19 cellular contexts compared by ENCODE assay signal in the genomic region with DNA sequence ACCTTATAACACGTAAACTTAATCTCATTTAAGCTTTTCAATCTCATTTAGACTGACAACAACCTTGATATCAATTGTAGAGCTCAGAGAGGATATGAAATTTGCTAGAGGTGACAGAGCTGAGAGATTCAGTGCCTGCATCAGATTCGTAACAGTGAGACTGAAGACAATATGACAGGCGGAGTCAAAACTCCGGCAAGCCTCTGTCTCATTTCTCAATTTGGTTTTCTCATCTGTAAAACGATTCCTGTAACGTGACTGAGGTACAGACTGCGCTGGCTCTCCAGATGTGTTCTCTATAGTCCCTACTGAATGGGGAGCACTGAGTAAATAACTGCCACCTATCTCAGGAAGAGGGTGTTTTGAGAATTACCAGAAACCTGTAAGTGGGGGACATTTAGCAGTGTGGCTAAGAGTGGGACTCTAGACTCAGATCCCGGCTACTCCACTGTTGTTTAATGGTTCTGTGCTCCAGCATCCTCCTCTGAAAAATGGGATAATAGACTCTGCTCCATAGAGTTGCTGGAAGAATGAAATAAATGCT. TPM values are rescaled to one million over a fixed set of nuclear protein-coding genes. Genes with fewer than 3 reads are reported as not detected.
DNase-seq lines count a peak whose midpoint lies in the region; ATAC-seq and TF ChIP-seq lines count a peak whose summit lies in the region.
"Had no signal": no experiment of that assay in that cellular context is flagged by ENCODE, and none has a peak within 500 bp of the region (broad histone marks: within the 10 kb centered on the region; RNA-seq: fewer than 3 reads in every experiment).

No MANE protein-coding gene starts in this region.

- peaks cover 0 to 1% (median 0%) of the 10 kb centered on the region in 5 donors for H3K9me3 Mint-ChIP-seq in CD8-positive, alpha-beta memory T cell
- H3K9me3 Mint-ChIP-seq in activated T-helper 17 cell treated with anti-CD3 and anti-CD28 coated beads, Interleukin-2, amount 50 U/mL, for 72 hours = no peaks in the 10 kb centered on the region
- H3K9me3 Mint-ChIP-seq in neural progenitor cell = no peaks in the 10 kb centered on the region

- no peak overlapping the region for H3K9ac ChIP-seq in neural progenitor cell

- DNase-seq in CD8-positive, alpha-beta memory T cell = no peak
- peak; percentile 16 for DNase-seq in GM12865 (ENCODE audit: low read depth)
- no peak for DNase-seq in neural progenitor cell (ENCODE audit: low spot score)
- DNase-seq in SW 1271 (lab: John Stamatoyannopoulos, UW) = no peak
- DNase-seq in NCI-H446 (lab: John Stamatoyannopoulos, UW) = no peak
- DNase-seq: ACHN, AML-193, DMS79 treated with DMSO at 0.1 percent for 48 hours, H9, NCI-H1105, NCI-H1694, NCI-H2081 treated with DMSO at 0.1 percent for 48 hours, Right ventricle myocardium superior had no signal

- peaks cover 45% of the 10 kb centered on the region for H3K4me1 ChIP-seq in CD8-positive, alpha-beta memory T cell (ENCODE audit: insufficient read depth, low read length)
- H3K4me1 ChIP-seq in neural progenitor cell = peaks cover 25% of the 10 kb centered on the region

- no peak overlapping the region for H2AFZ ChIP-seq in neural progenitor cell (replicated peaks)

- peak; percentile 5 for ATAC-seq in activated T-helper 17 cell treated with anti-CD3 and anti-CD28 coated beads, Interleukin-2, amount 50 U/mL, for 72 hours (replicated peaks)
- no peak for ATAC-seq in HG03342 (IDR thresholded peaks at IDR 0.05; ENCODE audit: unreplicated experiment)

- H3K4me3 ChIP-seq in CD8-positive, alpha-beta memory T cell (ENCODE audit: low read length) = no peak overlapping the region
- H3K4me3 ChIP-seq in GM12865 (ENCODE audit: low read depth, low read length) = no peak overlapping the region
- no peak overlapping the region for H3K4me3 ChIP-seq in neural progenitor cell

- H3K27me3 ChIP-seq in CD8-positive, alpha-beta memory T cell (ENCODE audit: insufficient read depth, low read length, poor library complexity, severe bottlenecking) = peaks cover 79% of the 10 kb centered on the region
- H3K27me3 ChIP-seq in neural progenitor cell = peaks cover 100% of the 10 kb centered on the region

- H3K27me3 Mint-ChIP-seq in CD8-positive, alpha-beta memory T cell = peaks cover 74 to 82% of the 10 kb centered on the region in 2 donors
- H3K27me3 Mint-ChIP-seq in activated T-helper 17 cell treated with anti-CD3 and anti-CD28 coated beads, Interleukin-2, amount 50 U/mL, for 72 hours = peaks cover 60% of the 10 kb centered on the region
- H3K27me3 Mint-ChIP-seq in neural progenitor cell (ENCODE audit: insufficient read depth, low read depth) = peaks cover 71% of the 10 kb centered on the region

- H3K9me3 ChIP-seq in CD8-positive, alpha-beta memory T cell (ENCODE audit: low read length) = no peaks in the 10 kb centered on the region
- no peaks in the 10 kb centered on the region for H3K9me3 ChIP-seq in neural progenitor cell (ENCODE audit: low read depth)

- no peaks in the 10 kb centered on the region for H3K36me3 Mint-ChIP-seq in CD8-positive, alpha-beta memory T cell
- peaks cover 14% of the 10 kb centered on the region for H3K36me3 Mint-ChIP-seq in activated T-helper 17 cell treated with anti-CD3 and anti-CD28 coated beads, Interleukin-2, amount 50 U/mL, for 72 hours (ENCODE audit: low read depth)
- no peaks in the 10 kb centered on the region for H3K36me3 Mint-ChIP-seq in neural progenitor cell

- CTCF ChIA-PET in CD8-positive, alpha-beta memory T cell (lab: Charles Lee) = no interaction called here

- H3K4me3 Mint-ChIP-seq in CD8-positive, alpha-beta memory T cell = peak overlapping the region in 4 of 7 donors; percentile 3 to 94 (median 86)
- no peak overlapping the region for H3K4me3 Mint-ChIP-seq in activated T-helper 17 cell treated with anti-CD3 and anti-CD28 coated beads, Interleukin-2, amount 50 U/mL, for 72 hours
- peak overlapping the region; percentile 62 for H3K4me3 Mint-ChIP-seq in neural progenitor cell

- no peaks in the 10 kb centered on the region for H3K79me2 ChIP-seq in neural progenitor cell (ENCODE audit: low read depth)

- peaks cover 42% of the 10 kb centered on the region for H3F3A ChIP-seq in neural progenitor cell (ENCODE audit: low read depth)

- peaks cover 68% of the 10 kb centered on the region for H4K20me1 ChIP-seq in neural progenitor cell (ENCODE audit: low read depth)

- POLR2A ChIA-PET in CD8-positive, alpha-beta memory T cell (lab: Charles Lee) = interaction anchor here (0.6 kb wide), 1 partner anchor 12 kb away, joined by 5 read pairs; no protein-coding TSS in a partner anchor

- no peak overlapping the region for H3K4me2 ChIP-seq in neural progenitor cell

- H3K4me1 Mint-ChIP-seq in CD8-positive, alpha-beta memory T cell = peaks cover 36 to 56% (median 37%) of the 10 kb centered on the region in 3 donors
- H3K4me1 Mint-ChIP-seq in activated T-helper 17 cell treated with anti-CD3 and anti-CD28 coated beads, Interleukin-2, amount 50 U/mL, for 72 hours = peaks cover 6% of the 10 kb centered on the region
- H3K4me1 Mint-ChIP-seq in neural progenitor cell = peaks cover 41% of the 10 kb centered on the region

- no peak overlapping the region for H3K27ac ChIP-seq in CD8-positive, alpha-beta memory T cell (ENCODE audit: low read depth, low read length)
- no peak overlapping the region for H3K27ac ChIP-seq in neural progenitor cell

- no peak overlapping the region for H3K27ac Mint-ChIP-seq in CD8-positive, alpha-beta memory T cell
- H3K27ac Mint-ChIP-seq in activated T-helper 17 cell treated with anti-CD3 and anti-CD28 coated beads, Interleukin-2, amount 50 U/mL, for 72 hours = no peak overlapping the region
- H3K27ac Mint-ChIP-seq in neural progenitor cell = no peak overlapping the region
- H3K27ac Mint-ChIP-seq: CD14-positive monocyte, H9 had no signal

- no peaks in the 10 kb centered on the region for H3K36me3 ChIP-seq in CD8-positive, alpha-beta memory T cell (ENCODE audit: insufficient read depth, low read length)
- no peaks in the 10 kb centered on the region for H3K36me3 ChIP-seq in neural progenitor cell

- TF ChIP-seq CTCF in GM12865 (IDR thresholded peaks at IDR 0.05; ENCODE audit: insufficient read depth, low read depth, low read length, missing control alignments) (no peak), neural progenitor cell (IDR thresholded peaks at IDR 0.05) (no peak)

RNA-seq across cellular contexts. Expression of a gene that starts 3.0 kb away (rescaled TPM):
- not detected for total RNA-seq in CD8-positive, alpha-beta memory T cell
- polyA plus RNA-seq in CD8-positive, alpha-beta memory T cell = not detected
- total RNA-seq in activated T-helper 17 cell treated with anti-CD3 and anti-CD28 coated beads, Interleukin-2, amount 50 U/mL, for 72 hours = under 1 TPM in 1 of 2 donors, not detected in 1; 0.16 TPM
- total RNA-seq in neural progenitor cell (ENCODE audit: low replicate concordance) = not detected in 2 replicates
- total RNA-seq: Right ventricle myocardium superior had no signal
- polyA plus RNA-seq: CD14-positive monocyte had no signal

RNA-seq across cellular contexts. Expression of a gene that starts 3.2 kb away (rescaled TPM):
- under 1 TPM in 1 of 2 experiments, not detected in 1; 0.20 TPM for total RNA-seq in CD8-positive, alpha-beta memory T cell
- 0.12 TPM for polyA plus RNA-seq in CD8-positive, alpha-beta memory T cell
- total RNA-seq in activated T-helper 17 cell treated with anti-CD3 and anti-CD28 coated beads, Interleukin-2, amount 50 U/mL, for 72 hours = not detected
- 0.93 TPM in 1 of 2 replicates, not detected in the other for total RNA-seq in neural progenitor cell (ENCODE audit: low replicate concordance)
- total RNA-seq: Right ventricle myocardium superior had no signal
- polyA plus RNA-seq: CD14-positive monocyte had no signal

RNA-seq across cellular contexts. Expression of a gene that starts 57.2 kb away (rescaled TPM):
- total RNA-seq in CD8-positive, alpha-beta memory T cell = under 1 TPM in 1 of 2 experiments, not detected in 1; 0.16 TPM
- polyA plus RNA-seq in CD8-positive, alpha-beta memory T cell = not detected
- not detected for total RNA-seq in activated T-helper 17 cell treated with anti-CD3 and anti-CD28 coated beads, Interleukin-2, amount 50 U/mL, for 72 hours
- not detected in 2 replicates for total RNA-seq in neural progenitor cell (ENCODE audit: low replicate concordance)
- total RNA-seq: LHCN-M2, NCI-H460, OCI-LY7, Right ventricle myocardium superior had no signal
- polyA plus RNA-seq: CD14-positive monocyte had no signal
